28 cellular contexts compared by ENCODE assay signal in genomic region chr16:2199621-2200139, GRCh38. TPM values are rescaled to one million over a fixed set of nuclear protein-coding genes. Genes with fewer than 3 reads are reported as not detected.
"Had no signal": no experiment of that assay in that cellular context is flagged by ENCODE, and none has a peak within 500 bp of the region (broad histone marks: within the 10 kb centered on the region; RNA-seq: fewer than 3 reads in every experiment).

No MANE protein-coding gene starts in this region.

- H3K27ac Mint-ChIP-seq: naive thymus-derived CD8-positive, alpha-beta T cell; neural progenitor cell; stimulated activated effector memory CD8-positive, alpha-beta T cell treated with anti-CD3 and anti-CD28 coated beads, Interleukin-12 subunit alpha, Interleukin-12 subunit beta, amount 100 ng/mL, for 72 hours; stimulated activated naive CD8-positive, alpha-beta T cell treated with anti-CD3 and anti-CD28 coated beads, Interleukin-15, Interleukin-2, amounts not matched to agents 100 ng/mL and 50 ng/mL, for 24 hours had no signal

- H2AFZ ChIP-seq: neural progenitor cell had no signal

- ATAC-seq: heart left ventricle; left colon; left lung; lower lobe of right lung; naive thymus-derived CD8-positive, alpha-beta T cell; right cardiac atrium; stimulated activated effector memory CD8-positive, alpha-beta T cell treated with anti-CD3 and anti-CD28 coated beads, Interleukin-12 subunit alpha, Interleukin-12 subunit beta, amount 100 ng/mL, for 72 hours had no signal

- H3K9ac ChIP-seq: neural progenitor cell had no signal

- H3K4me3 Mint-ChIP-seq: immature natural killer cell; naive thymus-derived CD8-positive, alpha-beta T cell; neural progenitor cell; stimulated activated effector memory CD8-positive, alpha-beta T cell treated with anti-CD3 and anti-CD28 coated beads, Interleukin-12 subunit alpha, Interleukin-12 subunit beta, amount 100 ng/mL, for 72 hours; stimulated activated naive CD8-positive, alpha-beta T cell treated with anti-CD3 and anti-CD28 coated beads, Interleukin-15, Interleukin-2, amounts not matched to agents 100 ng/mL and 50 ng/mL, for 24 hours had no signal

- H3K4me1 ChIP-seq: prostate gland had no signal

- DNase-seq: heart left ventricle; hypothalamus; immature natural killer cell; kidney; left colon; left lung; lower lobe of right lung; mammary epithelial cell; mesenchymal stem cell; naive thymus-derived CD8-positive, alpha-beta T cell; ovary; retina; right cardiac atrium; sigmoid colon; small intestine; spleen; stimulated activated CD4-positive, alpha-beta T cell treated with anti-CD3 and anti-CD28 coated beads, Interleukin-4, amount 100 ng/mL, for 24 hours; stimulated activated naive CD4-positive, alpha-beta T cell; transverse colon had no signal

- H3K9me3 ChIP-seq: heart left ventricle, left lung, lower lobe of right lung, ovary, prostate gland, sigmoid colon, spleen, transverse colon, upper lobe of left lung, vagina had no signal

- H3K4me2 ChIP-seq: neural progenitor cell had no signal

- H3K4me3 ChIP-seq: heart left ventricle, left lung, lower lobe of right lung, neural progenitor cell, ovary, prostate gland, sigmoid colon, spleen, transverse colon, upper lobe of left lung, vagina had no signal

- H3K9me3 Mint-ChIP-seq: immature natural killer cell; naive thymus-derived CD8-positive, alpha-beta T cell; nephron; neural progenitor cell; stimulated activated effector memory CD8-positive, alpha-beta T cell treated with anti-CD3 and anti-CD28 coated beads, Interleukin-12 subunit alpha, Interleukin-12 subunit beta, amount 100 ng/mL, for 72 hours; stimulated activated naive CD8-positive, alpha-beta T cell treated with anti-CD3 and anti-CD28 coated beads, Interleukin-15, Interleukin-2, amounts not matched to agents 100 ng/mL and 50 ng/mL, for 24 hours had no signal

- H3K36me3 ChIP-seq: heart left ventricle, left lung, lower lobe of right lung, neural progenitor cell, ovary, prostate gland, sigmoid colon, spleen, transverse colon, upper lobe of left lung, vagina had no signal

- H3K27ac ChIP-seq: heart left ventricle, left lung, lower lobe of right lung, neural progenitor cell, ovary, prostate gland, sigmoid colon, spleen, transverse colon, upper lobe of left lung, vagina had no signal

- H3K36me3 Mint-ChIP-seq: naive thymus-derived CD8-positive, alpha-beta T cell; neural progenitor cell had no signal

- FAIRE-seq: islet of Langerhans, kidney, small intestine had no signal

RNA-seq across cellular contexts. Expression of gene CASKIN1, which starts 3.3 kb away (rescaled TPM):
- total RNA-seq: spleen, subcutaneous adipose tissue had no signal
